Comparison of ENCODE assay signal across 13 cellular contexts in genomic region chr3:111903067-111903511, GRCh38. TPM values are rescaled to one million over a fixed set of nuclear protein-coding genes. Genes with fewer than 3 reads are reported as not detected.
A peak's percentile ranks its signal among the peaks of the same experiment; 100 is the strongest.
DNase-seq lines count a peak whose midpoint lies in the region; ATAC-seq, FAIRE-seq and TF ChIP-seq lines count a peak whose summit lies in the region.
"Had no signal": no experiment of that assay in that cellular context is flagged by ENCODE, and none has a peak within 500 bp of the region (broad histone marks: within the 10 kb centered on the region; RNA-seq: fewer than 3 reads in every experiment).

No MANE protein-coding gene starts in this region.

- H3K4me1 Mint-ChIP-seq in osteocyte (ENCODE audit: unreplicated experiment) = peaks cover 32% of the 10 kb centered on the region
- H3K4me1 Mint-ChIP-seq: activated B cell treated with CpG ODN at 0.5 μM for 24 hours had no signal

- H2BK12ac ChIP-seq in H1 (ENCODE audit: low read depth, low read length) = no peak overlapping the region

- H3K9me3 Mint-ChIP-seq in osteocyte (ENCODE audit: unreplicated experiment) = peaks cover 9% of the 10 kb centered on the region
- H3K9me3 Mint-ChIP-seq: activated B cell treated with CpG ODN at 0.5 μM for 24 hours; activated naive CD8-positive, alpha-beta T cell treated with anti-CD3 and anti-CD28 coated beads, Interleukin-2, amount 10 ng/mL, durations not matched to agents 7 days and 5 days had no signal

- no peak overlapping the region for H3K4me2 ChIP-seq in H1 (ENCODE audit: insufficient read depth in 1 of 2, low read depth in 2 of 2, low read length in 2 of 2)

- no peak overlapping the region for H2BK20ac ChIP-seq in H1 (ENCODE audit: low read length)

- H3K27ac ChIP-seq in H1 (ENCODE audit: low read depth, low read length) = no peak overlapping the region
- H3K27ac ChIP-seq: vagina had no signal

- H3K9ac ChIP-seq in H1 (replicated peaks in 1 of 4; ENCODE audit: extremely low read depth in 1 of 4, low read depth in 3 of 4, low read length in 3 of 4) = no peak overlapping the region

- H3K4me3 Mint-ChIP-seq in osteocyte (ENCODE audit: unreplicated experiment) = no peak overlapping the region
- H3K4me3 Mint-ChIP-seq: activated B cell treated with CpG ODN at 0.5 μM for 24 hours; activated naive CD8-positive, alpha-beta T cell treated with anti-CD3 and anti-CD28 coated beads, Interleukin-2, amount 10 ng/mL, durations not matched to agents 7 days and 5 days; B cell had no signal

- no peak overlapping the region for H2BK15ac ChIP-seq in H1 (ENCODE audit: low read length)

- in situ Hi-C loops in G401 (cut with HindIII; ENCODE audit: low sequenced_read_pairs) = no loop called here

- H3K79me1 ChIP-seq in H1 (ENCODE audit: low read depth, low read length) = no peaks in the 10 kb centered on the region

- no peak for TF ChIP-seq RAD21 in H1 (IDR thresholded peaks at IDR 0.05 in 1 of 2, conservative IDR thresholded peaks at IDR 0.05 in 1 of 2; ENCODE audit: low read depth in 2 of 2, low read length in 2 of 2)

- no peaks in the 10 kb centered on the region for H4K20me1 ChIP-seq in H1 (replicated peaks in 1 of 2; ENCODE audit: control insufficient read depth in 1 of 2, insufficient read depth in 2 of 2, low read length in 2 of 2)

- no peak overlapping the region for H3K14ac ChIP-seq in H1 (ENCODE audit: insufficient read length)

- WGBS in H1 (ENCODE audit: extremely low coverage in 1 of 2, insufficient coverage in 1 of 2, insufficient read length in 1 of 2, insufficient replicate concordance in 2 of 2, low coverage in 1 of 2, low lambda C conversion rate in 2 of 2, missing lambda C conversion rate in 1 of 2), 2 experiments = 81% methylated on average over 2 of the region's 2 CpGs; no CpG with 5 or more reads in 1 of the 2 experiments

- no peak for TF ChIP-seq CTCF in H1 (IDR thresholded peaks at IDR 0.05; ENCODE audit: control extremely low read depth in 1 of 3, insufficient read depth in 1 of 3, low read depth in 1 of 3, low read length in 3 of 3)
- no peak for TF ChIP-seq CTCF in osteocyte (IDR thresholded peaks at IDR 0.05)

- no peak overlapping the region for H4K5ac ChIP-seq in H1 (ENCODE audit: insufficient read length, low read depth, low read length)

- no peak overlapping the region for H2BK120ac ChIP-seq in H1 (replicated peaks; ENCODE audit: low read depth, low read length)

- CTCF ChIA-PET in H1 (lab: Charles Lee; ENCODE audit: partially characterized antibody) = interaction anchor here (1.5 kb wide), 1 partner anchor 8 kb away, joined by 7 read pairs; no protein-coding TSS in a partner anchor

- H3K23ac ChIP-seq in H1 (ENCODE audit: insufficient read length) = no peak overlapping the region

- TF ChIP-seq EP300 in H1 (IDR thresholded peaks at IDR 0.05; ENCODE audit: borderline replicate concordance in 1 of 2, low read depth in 2 of 2, low read length in 2 of 2) = no peak

- no peaks in the 10 kb centered on the region for H3K27me3 Mint-ChIP-seq in osteocyte (ENCODE audit: unreplicated experiment)
- H3K27me3 Mint-ChIP-seq: activated B cell treated with CpG ODN at 0.5 μM for 24 hours, B cell had no signal

- H3K27me3 ChIP-seq in H1 (replicated peaks in 1 of 4; ENCODE audit: control insufficient read depth in 3 of 4, extremely low read depth in 1 of 4, insufficient read depth in 3 of 4, low read length in 3 of 4) = no peaks in the 10 kb centered on the region
- H3K27me3 ChIP-seq: vagina had no signal

- H3K79me2 ChIP-seq in H1 (ENCODE audit: control insufficient read depth in 1 of 2, insufficient read depth in 2 of 2, low read length in 2 of 2) = no peaks in the 10 kb centered on the region

- H3K4me3 ChIP-seq in H1 (ENCODE audit: extremely low read depth in 1 of 4, insufficient read depth in 2 of 4, low read depth in 3 of 4, low read length in 4 of 4) = no peak overlapping the region
- H3K4me3 ChIP-seq: vagina had no signal

- no peaks in the 10 kb centered on the region for H3K4me1 ChIP-seq in H1 (replicated peaks in 1 of 4; ENCODE audit: control insufficient read depth in 3 of 4, insufficient read depth in 4 of 4, low read length in 3 of 4)

- H2BK5ac ChIP-seq in H1 (ENCODE audit: low read depth, low read length) = no peak overlapping the region

- no peaks in the 10 kb centered on the region for H3K23me2 ChIP-seq in H1 (ENCODE audit: low read depth, low read length)

- no peak overlapping the region for H4K91ac ChIP-seq in H1 (replicated peaks; ENCODE audit: insufficient read length, low read length)

- no peak overlapping the region for H4K8ac ChIP-seq in H1 (ENCODE audit: extremely low read depth, insufficient read depth, low read length)

- POLR2A ChIA-PET in H1 (lab: Charles Lee; ENCODE audit: partially characterized antibody) = interaction anchor here (0.6 to 0.7 kb wide), 2 partner anchors 76 to 179 kb away, joined by 3 to 4 read pairs; no protein-coding TSS in a partner anchor

- no peaks in the 10 kb centered on the region for H3K9me3 ChIP-seq in H1 (ENCODE audit: insufficient read depth in 2 of 2, low read depth in 1 of 2, low read length in 1 of 2)
- H3K9me3 ChIP-seq: vagina had no signal

- TF ChIP-seq POLR2A in H1 (IDR thresholded peaks at IDR 0.05; ENCODE audit: control extremely low read depth in 1 of 2, low read depth in 2 of 2, low read length in 2 of 2) = no peak

- no peak overlapping the region for H2AFZ ChIP-seq in H1 (ENCODE audit: low read length)

- no peak overlapping the region for H3K56ac ChIP-seq in H1 (replicated peaks; ENCODE audit: insufficient read length, low read depth, low read length)

- H3K36me3 ChIP-seq in H1 (ENCODE audit: control insufficient read depth in 2 of 4, insufficient read depth in 4 of 4, low read length in 3 of 4) = no peaks in the 10 kb centered on the region
- H3K36me3 ChIP-seq: vagina had no signal

- peaks cover 58% of the 10 kb centered on the region for H3K36me3 Mint-ChIP-seq in osteocyte (ENCODE audit: unreplicated experiment)

- FAIRE-seq in H1 (lab: Jason Lieb, UNC) = no peak

- no peak overlapping the region for H3K18ac ChIP-seq in H1 (ENCODE audit: extremely low read depth, low read length)

- H3K27ac Mint-ChIP-seq in osteocyte (ENCODE audit: unreplicated experiment) = peak overlapping the region; percentile 63
- H3K27ac Mint-ChIP-seq: activated B cell treated with CpG ODN at 0.5 μM for 24 hours; activated naive CD8-positive, alpha-beta T cell treated with anti-CD3 and anti-CD28 coated beads, Interleukin-2, amount 10 ng/mL, durations not matched to agents 7 days and 5 days; B cell had no signal

- no peak overlapping the region for H2AK5ac ChIP-seq in H1 (ENCODE audit: low read depth, low read length)

- DNase-seq in NCI-H748 (lab: John Stamatoyannopoulos, UW; ENCODE audit: unreplicated experiment) (peak; percentile 62), NCI-H748 treated with DMSO at 0.1 percent for 48 hours (lab: John Stamatoyannopoulos, UW) (no peak), NCI-H226 (peak; percentile 92), H1 (ENCODE audit: low read depth in 1 of 2, low spot score in 2 of 2) (no peak), osteocyte (ENCODE audit: extremely low spot score, unreplicated experiment) (no peak), germinal center (ENCODE audit: low spot score) (no peak), G401 (ENCODE audit: low spot score) (no peak)
- DNase-seq: activated B cell treated with CpG ODN at 0.5 μM for 24 hours; activated naive CD8-positive, alpha-beta T cell treated with anti-CD3 and anti-CD28 coated beads, Interleukin-2, amount 10 ng/mL, durations not matched to agents 7 days and 5 days; stimulated activated CD4-positive, alpha-beta T cell treated with anti-CD3 and anti-CD28 coated beads, Interleukin-4, amount 100 ng/mL, for 4 hours had no signal

- ATAC-seq in HG02884 (IDR thresholded peaks at IDR 0.05; ENCODE audit: unreplicated experiment) = no peak

- H3K4ac ChIP-seq in H1 (replicated peaks; ENCODE audit: insufficient read length, low read depth, low read length) = no peak overlapping the region

TF ChIP-seq in H1, 55 proteins besides CTCF, POLR2A, EP300 and RAD21:
- TF ChIP-seq ASH2L (IDR thresholded peaks at IDR 0.05; ENCODE audit: low read length) = no peak
- TF ChIP-seq RFX5 (IDR thresholded peaks at IDR 0.05; ENCODE audit: borderline replicate concordance, low read depth, low read length) = peak; percentile 26; the same call in 1 of the 2 replicates
- TF ChIP-seq E2F6 (IDR thresholded peaks at IDR 0.05) = no peak

RNA-seq across cellular contexts. Expression of gene PHLDB2, which starts 44.0 kb away (rescaled TPM):
- total RNA-seq in H1 (2021; fragmentation: NEBNext Ultra II Directional; extraction: Animal tissue kit (Norgen Biotek cat#: 25700)) = 22.6 and 26.6 TPM in 2 replicates
- polyA plus RNA-seq in H1 (2011; rRNA removed) = 5.0 and 5.8 TPM in 2 replicates
- polyA plus RNA-seq in H1 (2011; cell fraction: cytosol; rRNA removed) = 5.3 TPM
- polyA plus RNA-seq in H1 (2011; cell fraction: nucleus; rRNA removed) = 10.9 TPM
- 5.8 to 10.9 TPM (median 8.2 TPM) in 4 replicates for polyA plus RNA-seq in H1 (2012, experiment 1 of 2)
- polyA plus RNA-seq in H1 (2012, experiment 2 of 2) = 1.0 TPM
- 13.5 TPM for polyA plus RNA-seq in H1 (2013, experiment 1 of 2)
- polyA plus RNA-seq in H1 (2013, experiment 2 of 2) = 13.5 TPM
- polyA minus RNA-seq in H1 (2011; rRNA and poly(A)+ RNA removed) = 21.5 and 23.9 TPM in 2 replicates
- polyA minus RNA-seq in H1 (2011; cell fraction: cytosol; rRNA and poly(A)+ RNA removed) = 16.6 TPM
- polyA minus RNA-seq in H1 (2011; cell fraction: nucleus; rRNA and poly(A)+ RNA removed) = 44.0 TPM
- 134 and 138 TPM in 2 replicates for total RNA-seq in osteocyte
- not detected in 2 replicates for total RNA-seq in G401 (2014; rRNA removed; shearing (Covaris generic))

Comparison
In these comparisons a context has a peak if more than half of its experiments do, and no peak if none do; other contexts are left out.
1. DNase-seq: peak in NCI-H748 (single experiment) and NCI-H226 (single experiment); none in NCI-H748 treated with DMSO at 0.1 percent for 48 hours (single experiment), H1 (0 of 2), osteocyte (single experiment), germinal center (single experiment) and G401 (single experiment).
2. RNA of gene PHLDB2, which starts 44.0 kb away (total RNA-seq): 134 to 138 TPM in osteocyte and 22.6 to 26.6 TPM in H1; not detected in G401; every median in the first group is over 10 times any median in the second.